1 cellular context compared by ENCODE assay signal in the genomic region with DNA sequence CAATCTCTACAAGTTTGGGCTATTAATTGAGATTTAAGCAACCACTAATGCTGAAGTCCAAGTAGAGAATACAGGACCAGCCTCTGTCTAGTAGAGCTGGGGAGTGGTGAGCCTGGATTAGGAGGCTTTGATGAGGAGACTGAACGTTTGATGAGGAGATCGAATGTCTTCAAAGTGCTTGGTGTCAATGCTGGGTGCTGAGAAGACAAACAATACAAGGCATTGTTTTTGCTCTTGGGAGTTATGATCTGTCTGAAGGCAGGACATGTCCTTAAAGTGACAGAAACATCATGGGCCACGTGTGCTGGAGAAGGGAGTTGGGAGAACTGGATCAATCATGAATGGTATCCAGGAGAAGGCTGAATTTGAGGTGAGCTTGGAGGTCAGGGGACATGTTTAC.
TF ChIP-seq lines count a peak whose summit lies in the region.

No MANE protein-coding gene starts in this region.

TF ChIP-seq in HepG2, 621 proteins besides CTCF, POLR2A, EP300 and RAD21 (continued from another document):
- TF ChIP-seq, protein P1, sequence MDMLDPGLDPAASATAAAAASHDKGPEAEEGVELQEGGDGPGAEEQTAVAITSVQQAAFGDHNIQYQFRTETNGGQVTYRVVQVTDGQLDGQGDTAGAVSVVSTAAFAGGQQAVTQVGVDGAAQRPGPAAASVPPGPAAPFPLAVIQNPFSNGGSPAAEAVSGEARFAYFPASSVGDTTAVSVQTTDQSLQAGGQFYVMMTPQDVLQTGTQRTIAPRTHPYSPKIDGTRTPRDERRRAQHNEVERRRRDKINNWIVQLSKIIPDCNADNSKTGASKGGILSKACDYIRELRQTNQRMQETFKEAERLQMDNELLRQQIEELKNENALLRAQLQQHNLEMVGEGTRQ (IDR thresholded peaks at IDR 0.05; ENCODE audit: low read depth, low read length) = no peak
- TF ChIP-seq, protein P1 (CRISPR knock-in tag; IDR thresholded peaks at IDR 0.05; ENCODE audit: borderline replicate concordance) = no peak
- TF ChIP-seq CHCHD3 (CRISPR knock-in tag; IDR thresholded peaks at IDR 0.05) = no peak
- TF ChIP-seq, protein P2, sequence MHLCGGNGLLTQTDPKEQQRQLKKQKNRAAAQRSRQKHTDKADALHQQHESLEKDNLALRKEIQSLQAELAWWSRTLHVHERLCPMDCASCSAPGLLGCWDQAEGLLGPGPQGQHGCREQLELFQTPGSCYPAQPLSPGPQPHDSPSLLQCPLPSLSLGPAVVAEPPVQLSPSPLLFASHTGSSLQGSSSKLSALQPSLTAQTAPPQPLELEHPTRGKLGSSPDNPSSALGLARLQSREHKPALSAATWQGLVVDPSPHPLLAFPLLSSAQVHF (CRISPR knock-in tag; IDR thresholded peaks at IDR 0.05) = no peak
TF ChIP-seq in HepG2: peak in this region for 1.
